Comparison of ENCODE assay signal across 19 cellular contexts in genomic region chr20:48691523-48691922, GRCh38.
DNase-seq lines count a peak whose midpoint lies in the region; FAIRE-seq and TF ChIP-seq lines count a peak whose summit lies in the region.
"Had no signal": no experiment of that assay in that cellular context is flagged by ENCODE, and none has a peak within 500 bp of the region (broad histone marks: within the 10 kb centered on the region; RNA-seq: fewer than 3 reads in every experiment).

No MANE protein-coding gene starts in this region.

- DNase-seq in HL-60 (ENCODE audit: low read depth in 1 of 2, low spot score in 1 of 2) (no peak), RKO (ENCODE audit: low spot score) (peak; percentile 8), globus pallidus (ENCODE audit: low spot score) (peak; percentile 76), RWPE1 (ENCODE audit: low spot score) (no peak), GM10248 (ENCODE audit: extremely low spot score) (no peak), small intestine (no peak)
- DNase-seq: activated CD4-positive, alpha-beta T cell treated with anti-CD3 and anti-CD28 coated beads for 4 hours; activated naive CD8-positive, alpha-beta T cell treated with anti-CD3 and anti-CD28 coated beads for 36 hours; body of pancreas; DMS79 treated with DMSO at 0.1 percent for 48 hours; kidney glomerular epithelial cell; SHP77 treated with DMSO at 0.1 percent for 48 hours; stimulated activated CD4-positive, alpha-beta T cell treated with anti-CD3 and anti-CD28 coated beads, Interleukin-4, amount 100 ng/mL, for 1 hour; trophoblast cell had no signal

- no peak overlapping the region for H3K4me3 ChIP-seq in HL-60 (replicated peaks; ENCODE audit: insufficient read depth, low read length)
- no peak overlapping the region for H3K4me3 ChIP-seq in neutrophil (ENCODE audit: low read depth in 1 of 2, low read length in 1 of 2)
- H3K4me3 ChIP-seq in small intestine (ENCODE audit: low read depth in 1 of 2, low read length in 2 of 2), result no peak overlapping the region
- H3K4me3 ChIP-seq: body of pancreas, GM23338, prostate gland, skin epidermis had no signal

- CTCF ChIA-PET in RWPE1 (lab: Yijun Ruan, JAX), result interaction anchor here (0.7 to 2.1 kb wide), 3 partner anchors 34 to 1696 kb away, joined by 3 to 7 read pairs (median 4); no protein-coding TSS in a partner anchor
- CTCF ChIA-PET in GM10248 (lab: Yijun Ruan, JAX), result interaction anchor here (1.0 kb wide), 1 partner anchor 9 kb away, joined by 3 read pairs; no protein-coding TSS in a partner anchor

- 83 to 89% (median 86%) methylated on average over 7 of the region's 7 CpGs for WGBS in small intestine, 3 donors

- FAIRE-seq in small intestine (lab: Jason Lieb, UNC), result no peak
- FAIRE-seq: GM12892 had no signal

- H3K36me3 ChIP-seq in neutrophil, result peaks cover 98% of the 10 kb centered on the region
- no peaks in the 10 kb centered on the region for H3K36me3 ChIP-seq in small intestine (ENCODE audit: control insufficient read depth in 2 of 2, insufficient read depth in 2 of 2, low read length in 2 of 2)
- H3K36me3 ChIP-seq: prostate gland had no signal

- H3K27ac ChIP-seq in HL-60 (replicated peaks) (peak overlapping the region; percentile 83), neutrophil (peak overlapping the region; percentile 1), RWPE1 (no peak overlapping the region), small intestine (ENCODE audit: low read depth in 1 of 2, low read length in 1 of 2) (no peak overlapping the region)
- H3K27ac ChIP-seq: body of pancreas, prostate gland, skin epidermis had no signal

- no peaks in the 10 kb centered on the region for H3K27me3 ChIP-seq in HL-60 (ENCODE audit: insufficient read depth, poor library complexity, severe bottlenecking)
- no peaks in the 10 kb centered on the region for H3K27me3 ChIP-seq in neutrophil
- H3K27me3 ChIP-seq in small intestine (ENCODE audit: control insufficient read depth in 2 of 2, insufficient read depth in 2 of 2, low read length in 2 of 2), result no peaks in the 10 kb centered on the region
- H3K27me3 ChIP-seq: body of pancreas had no signal

- POLR2A ChIA-PET in RWPE1 (lab: Yijun Ruan, JAX; ENCODE audit: low non-redundant PET) (no interaction called here), GM10248 (lab: Yijun Ruan, JAX) (no interaction called here)

- TF ChIP-seq CTCF in HL-60 (IDR thresholded peaks at IDR 0.05; ENCODE audit: insufficient read depth, low read length) (no peak), neutrophil (IDR thresholded peaks at IDR 0.05) (no peak), RWPE1 (conservative IDR thresholded peaks at IDR 0.05; ENCODE audit: low read depth) (no peak), GM10248 (IDR thresholded peaks at IDR 0.05; ENCODE audit: control extremely low read depth, extremely low read depth, low read depth, missing control alignments) (no peak)

- H3K9me3 ChIP-seq in neutrophil (no peaks in the 10 kb centered on the region), small intestine (ENCODE audit: control insufficient read depth, low read depth) (no peaks in the 10 kb centered on the region)
- H3K9me3 ChIP-seq: body of pancreas, prostate gland had no signal

- H3K4me1 ChIP-seq in neutrophil (ENCODE audit: control insufficient read depth in 1 of 2, insufficient read depth in 1 of 2, low read depth in 1 of 2, low read length in 1 of 2) (peaks cover 10 to 21% of the 10 kb centered on the region in 2 experiments), small intestine (ENCODE audit: control insufficient read depth in 2 of 2, insufficient read depth in 1 of 2, low read depth in 1 of 2, low read length in 1 of 2) (no peaks in the 10 kb centered on the region)

Comparison
In these comparisons a context has a peak if more than half of its experiments do, and no peak if none do; other contexts are left out.
1. DNase-seq: peak in RKO (single experiment) and globus pallidus (single experiment); none in HL-60 (0 of 2), RWPE1 (single experiment), GM10248 (single experiment) and small intestine (single experiment).
2. H3K27ac ChIP-seq: peak in HL-60 (single experiment) and neutrophil (single experiment); none in RWPE1 (single experiment) and small intestine (0 of 2).